ENCODE assay signal across 16 cellular contexts in the genomic region with DNA sequence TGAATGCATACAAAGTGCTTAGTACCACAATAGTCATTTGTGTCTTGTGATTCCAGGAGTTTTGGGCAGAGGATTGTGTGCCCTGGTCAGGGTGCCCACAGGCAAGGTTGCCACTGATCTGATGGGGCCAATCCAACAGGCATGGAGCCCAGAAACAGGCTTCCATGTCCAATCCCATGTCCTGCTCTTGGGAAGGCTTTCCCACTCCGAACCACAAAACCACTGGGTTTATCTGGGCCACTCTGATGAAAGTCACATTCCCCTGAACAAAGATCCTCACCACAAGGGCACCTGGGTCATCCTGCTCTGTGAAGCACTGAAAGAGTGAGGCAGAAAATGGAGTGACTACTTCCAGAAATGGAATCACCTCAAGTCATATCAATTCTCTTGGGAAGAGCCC.
DNase-seq lines count a peak whose midpoint lies in the region; TF ChIP-seq lines count a peak whose summit lies in the region.
"Had no signal": no experiment of that assay in that cellular context is flagged by ENCODE, and none has a peak within 500 bp of the region (broad histone marks: within the 10 kb centered on the region; RNA-seq: fewer than 3 reads in every experiment).

No MANE protein-coding gene starts in this region.

- no peak overlapping the region for H3K4me2 ChIP-seq in Karpas-422 (ENCODE audit: low read depth, low read length, poor library complexity, severe bottlenecking)
- H3K4me2 ChIP-seq: A549; BLaER1 treated with 17β-estradiol and CSF1 and Interleukin-3, amounts not matched to agents 10 nM and 100 nM had no signal

- H3K9me2 ChIP-seq in Karpas-422 (replicated peaks; ENCODE audit: insufficient read depth, low read length) = no peaks in the 10 kb centered on the region

- H3K9ac ChIP-seq in Karpas-422 (ENCODE audit: low read length) = no peak overlapping the region
- H3K9ac ChIP-seq: BLaER1 treated with 17β-estradiol and CSF1 and Interleukin-3, amounts not matched to agents 10 nM and 100 nM had no signal

- H3K4me3 ChIP-seq in Karpas-422 (ENCODE audit: low read length) (no peak overlapping the region), vagina (no peak overlapping the region), suprapubic skin (no peak overlapping the region)
- H3K4me3 ChIP-seq: A549; BLaER1 treated with 17β-estradiol and CSF1 and Interleukin-3, amounts not matched to agents 10 nM and 100 nM had no signal

- H3K27ac ChIP-seq in Karpas-422 (ENCODE audit: low read length) = peak overlapping the region; percentile 88
- H3K27ac ChIP-seq in vagina = no peak overlapping the region
- no peak overlapping the region for H3K27ac ChIP-seq in suprapubic skin
- H3K27ac ChIP-seq: 22Rv1; A549; BLaER1 treated with 17β-estradiol and CSF1 and Interleukin-3, amounts not matched to agents 10 nM and 100 nM; C4-2B had no signal

- no peak overlapping the region for H2AFZ ChIP-seq in Karpas-422 (ENCODE audit: low read length)

- no peak for TF ChIP-seq POLR2A in vagina (IDR thresholded peaks at IDR 0.05)
- no peak for TF ChIP-seq POLR2A in suprapubic skin (IDR thresholded peaks at IDR 0.05)

- H3K27me3 ChIP-seq in Karpas-422 (ENCODE audit: low read length) (no peaks in the 10 kb centered on the region), vagina (no peaks in the 10 kb centered on the region), suprapubic skin (no peaks in the 10 kb centered on the region)
- H3K27me3 ChIP-seq: BLaER1 treated with 17β-estradiol and CSF1 and Interleukin-3, amounts not matched to agents 10 nM and 100 nM had no signal

- TF ChIP-seq EP300 in suprapubic skin (IDR thresholded peaks at IDR 0.05) = no peak

- H3K9me3 ChIP-seq in Karpas-422 (ENCODE audit: low read length) (no peaks in the 10 kb centered on the region), vagina (no peaks in the 10 kb centered on the region), suprapubic skin (no peaks in the 10 kb centered on the region)
- H3K9me3 ChIP-seq: A549; BLaER1 treated with 17β-estradiol and CSF1 and Interleukin-3, amounts not matched to agents 10 nM and 100 nM; Caco-2 had no signal

- intact Hi-C loops in vagina (cut with DNase I) = no loop called here

- peaks cover 16% of the 10 kb centered on the region; the same call in 1 of the 2 replicates for H3K36me3 ChIP-seq in Karpas-422 (ENCODE audit: insufficient read depth, low read length)
- no peaks in the 10 kb centered on the region for H3K36me3 ChIP-seq in vagina
- H3K36me3 ChIP-seq in suprapubic skin = no peaks in the 10 kb centered on the region
- H3K36me3 ChIP-seq: BLaER1 treated with 17β-estradiol and CSF1 and Interleukin-3, amounts not matched to agents 10 nM and 100 nM had no signal

- H3K4me1 ChIP-seq in Karpas-422 (ENCODE audit: low read length) = peaks cover 44% of the 10 kb centered on the region
- H3K4me1 ChIP-seq in vagina = no peaks in the 10 kb centered on the region
- no peaks in the 10 kb centered on the region for H3K4me1 ChIP-seq in suprapubic skin
- H3K4me1 ChIP-seq: Caco-2 had no signal

- TF ChIP-seq CTCF in vagina (IDR thresholded peaks at IDR 0.05) = no peak
- no peak for TF ChIP-seq CTCF in suprapubic skin (IDR thresholded peaks at IDR 0.05)

- 88% methylated on average over 1 of the region's 1 CpG for WGBS in suprapubic skin

- DNase-seq in Karpas-422 = no peak
- DNase-seq in myocyte (ENCODE audit: low read depth) = peak; percentile 70
- DNase-seq in vagina (ENCODE audit: extremely low spot score in 2 of 2) = peak; percentile 40 to 49
- DNase-seq in suprapubic skin (ENCODE audit: low spot score in 2 of 2) = no peak
- no peak for DNase-seq in activated naive CD4-positive, alpha-beta T cell treated with Interleukin-2 at 50 U/mL for 16 hours
- DNase-seq: AML-193; Caco-2; Calu3; CD4-positive, alpha-beta T cell; CD8-positive, alpha-beta T cell; DMS79 treated with DMSO at 0.1 percent for 48 hours; GF-D8 had no signal

- peaks cover 13% of the 10 kb centered on the region; the same call in 1 of the 2 replicates for H3K79me2 ChIP-seq in Karpas-422 (ENCODE audit: low read length)

- H4K20me1 ChIP-seq in Karpas-422 (ENCODE audit: insufficient read depth, low read depth, low read length) = no peaks in the 10 kb centered on the region
- H4K20me1 ChIP-seq: BLaER1 treated with 17β-estradiol and CSF1 and Interleukin-3, amounts not matched to agents 10 nM and 100 nM had no signal

Comparison
In these comparisons a context has a peak if more than half of its experiments do, and no peak if none do; other contexts are left out.
1. DNase-seq: peak in myocyte (single experiment) and vagina (2 of 2); none in Karpas-422 (single experiment), suprapubic skin (0 of 2) and activated naive CD4-positive, alpha-beta T cell treated with Interleukin-2 at 50 U/mL for 16 hours (single experiment).